In genomic region chr7:128887169-128888038, GRCh38 we compare ENCODE assay signal across 20 cellular contexts. TPM values are rescaled to one million over a fixed set of nuclear protein-coding genes. Genes with fewer than 3 reads are reported as not detected.
"Had no signal": no experiment of that assay in that cellular context is flagged by ENCODE, and none has a peak within 500 bp of the region (broad histone marks: within the 10 kb centered on the region; RNA-seq: fewer than 3 reads in every experiment).

No MANE protein-coding gene starts in this region.

- H3K4me3 ChIP-seq: breast epithelium, colonic mucosa, left ventricle myocardium inferior, thyroid gland had no signal

- H3K27ac ChIP-seq: breast epithelium, colonic mucosa, left ventricle myocardium inferior, parathyroid adenoma, thyroid gland, VCaP had no signal

- H3K27me3 ChIP-seq: thyroid gland had no signal

- ATAC-seq: activated T-cell treated with anti-CD3 and anti-CD28 coated beads, Interleukin-2, amount 50 U/mL, for 4 hours; stimulated activated effector memory CD8-positive, alpha-beta T cell treated with anti-CD3 and anti-CD28 coated beads, Interleukin-12 subunit alpha, Interleukin-12 subunit beta, amount 100 ng/mL, for 72 hours; T-cell had no signal

- H3K4me1 ChIP-seq: breast epithelium, colonic mucosa, parathyroid adenoma had no signal

- H3K79me2 ChIP-seq: parathyroid adenoma had no signal

- H2AFZ ChIP-seq: parathyroid adenoma had no signal

- H3K9ac ChIP-seq: parathyroid adenoma had no signal

- H3K36me3 ChIP-seq: breast epithelium, colonic mucosa, left ventricle myocardium inferior, thyroid gland had no signal

- DNase-seq: activated CD4-positive, alpha-beta memory T cell treated with anti-CD3 and anti-CD28 coated beads for 36 hours; activated effector memory CD4-positive, alpha-beta T cell treated with anti-CD3 and anti-CD28 coated beads, Interleukin-2, amount 50 U/mL, for 16 hours; activated T-cell treated with anti-CD3 and anti-CD28 coated beads, Interleukin-2, amount 50 U/mL, for 4 hours; colonic mucosa; foreskin melanocyte; head of caudate nucleus; left ventricle myocardium inferior; mesendoderm; retina; small intestine; T-cell; T1000; thyroid gland had no signal

- H3K9me3 ChIP-seq: breast epithelium, colonic mucosa, left ventricle myocardium inferior, thyroid gland had no signal

- FAIRE-seq: endothelial cell of umbilical vein, islet of Langerhans, small intestine had no signal

RNA-seq across cellular contexts. Expression of gene KCP, which starts 23.1 kb away (rescaled TPM):
- total RNA-seq: endothelial cell of umbilical vein had no signal
- polyA plus RNA-seq: endothelial cell of umbilical vein had no signal

RNA-seq across cellular contexts. Expression of gene IRF5, which starts 50.3 kb away (rescaled TPM):
- polyA plus RNA-seq: neural cell had no signal
